ENCODE assay signal across 8 cellular contexts in the genomic region with DNA sequence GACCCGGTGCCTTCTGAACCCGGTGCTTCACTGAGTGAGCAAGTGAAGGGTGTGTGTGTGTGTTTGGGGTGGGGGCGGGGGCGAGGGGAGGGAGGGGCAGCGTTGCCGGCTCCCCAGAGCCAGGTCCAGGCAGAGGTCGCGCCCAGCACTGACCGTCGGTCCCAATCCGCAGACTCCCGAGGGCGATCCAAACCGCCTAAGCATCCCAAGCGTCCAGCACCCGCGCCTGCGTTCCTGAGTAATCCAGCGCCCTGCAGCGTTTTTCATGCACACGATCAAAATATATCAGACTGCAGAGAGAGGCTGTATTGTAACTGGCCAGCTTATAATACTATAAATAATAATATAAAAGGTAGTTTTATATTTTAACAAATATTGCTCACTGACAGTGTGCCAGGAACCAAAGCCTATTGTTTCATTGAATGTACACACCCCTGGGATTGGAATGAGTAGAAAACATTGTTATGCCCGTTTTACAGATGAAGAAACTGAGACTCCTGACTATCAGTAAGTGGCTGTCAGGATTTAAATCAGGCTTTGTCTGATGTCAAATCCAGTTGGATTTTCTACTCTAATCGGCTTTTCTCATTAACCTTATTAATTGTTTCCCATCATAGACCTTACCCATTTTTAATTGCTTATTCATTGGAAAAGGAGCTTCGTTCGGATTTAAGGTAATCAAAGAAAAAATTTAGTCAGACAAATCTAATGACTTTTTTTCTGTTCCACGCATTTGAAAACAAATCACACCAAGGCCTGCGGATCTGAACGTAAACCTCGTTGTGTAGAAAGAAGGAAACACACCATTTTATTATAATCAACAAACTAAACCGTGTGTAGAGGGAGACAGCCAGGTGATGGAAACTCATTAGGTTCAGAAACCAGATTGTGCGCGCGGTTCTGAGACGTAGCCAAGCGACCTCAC. TPM values are rescaled to one million over a fixed set of nuclear protein-coding genes. Genes with fewer than 3 reads are reported as not detected.
DNase-seq lines count a peak whose midpoint lies in the region; ATAC-seq and TF ChIP-seq lines count a peak whose summit lies in the region.

No MANE protein-coding gene starts in this region.

- no peak for TF ChIP-seq POLR2A in vagina (IDR thresholded peaks at IDR 0.05)

- peak overlapping the region; percentile 74 for H3K4me3 Mint-ChIP-seq in stimulated activated naive CD8-positive, alpha-beta T cell treated with anti-CD3 and anti-CD28 coated beads, Interleukin-15, Interleukin-2, amounts not matched to agents 100 ng/mL and 50 ng/mL, for 24 hours

- 0 out of 2 replicates have a peak, but pooled peaks cover 2% of the 10 kb centered on the region for H3K27me3 ChIP-seq in Panc1 (ENCODE audit: control insufficient read depth, insufficient read depth, low read length)
- peaks cover 31% of the 10 kb centered on the region for H3K27me3 ChIP-seq in vagina

- ATAC-seq in stimulated activated naive CD8-positive, alpha-beta T cell treated with anti-CD3 and anti-CD28 coated beads, Interleukin-15, Interleukin-2, amounts not matched to agents 100 U/mL and 50 U/mL, for 24 hours: no peak
- ATAC-seq in Panc1: no peak

- H3K9me3 ChIP-seq in Panc1 (ENCODE audit: control insufficient read depth, insufficient read depth, low read depth, low read length) (no peaks in the 10 kb centered on the region), vagina (no peaks in the 10 kb centered on the region)

- H3K9me3 Mint-ChIP-seq in stimulated activated naive CD8-positive, alpha-beta T cell treated with anti-CD3 and anti-CD28 coated beads, Interleukin-15, Interleukin-2, amounts not matched to agents 100 ng/mL and 50 ng/mL, for 24 hours: no peaks in the 10 kb centered on the region

- in situ Hi-C loops in Panc1 (cut with HindIII; ENCODE audit: low pct_unique_long_range_greater_than_20kb, low sequenced_read_pairs): no loop called here

- CTCF ChIA-PET in Panc1 (lab: Charles Lee): interaction anchor here (1.2 kb wide), 1 partner anchor 695 kb away, joined by 4 read pairs; no protein-coding TSS in a partner anchor

- POLR2A ChIA-PET in Panc1 (lab: Charles Lee): no interaction called here

- peaks cover 77% of the 10 kb centered on the region for H3K27me3 Mint-ChIP-seq in stimulated activated naive CD8-positive, alpha-beta T cell treated with anti-CD3 and anti-CD28 coated beads, Interleukin-15, Interleukin-2, amounts not matched to agents 100 ng/mL and 50 ng/mL, for 24 hours

- H3K27ac ChIP-seq in Panc1 (ENCODE audit: low read length) (no peak overlapping the region), vagina (no peak overlapping the region)

- H3K36me3 Mint-ChIP-seq in stimulated activated naive CD8-positive, alpha-beta T cell treated with anti-CD3 and anti-CD28 coated beads, Interleukin-15, Interleukin-2, amounts not matched to agents 100 ng/mL and 50 ng/mL, for 24 hours (ENCODE audit: low read depth): no peaks in the 10 kb centered on the region

- no peak for TF ChIP-seq CTCF in Panc1 (IDR thresholded peaks at IDR 0.05)
- TF ChIP-seq CTCF in vagina (IDR thresholded peaks at IDR 0.05): no peak

- H3K36me3 ChIP-seq in Panc1 (ENCODE audit: control insufficient read depth, insufficient read depth, low read length) (no peaks in the 10 kb centered on the region), vagina (no peaks in the 10 kb centered on the region)

- H3K4me1 ChIP-seq in Panc1 (ENCODE audit: control insufficient read depth, insufficient read depth, low read length) (no peaks in the 10 kb centered on the region), vagina (peaks cover 34% of the 10 kb centered on the region)

- DNase-seq in stimulated activated naive CD8-positive, alpha-beta T cell treated with anti-CD3 and anti-CD28 coated beads, Interleukin-15, Interleukin-2, amounts not matched to agents 100 U/mL and 50 U/mL, for 24 hours: no peak
- no peak for DNase-seq in Panc1 (ENCODE audit: low read depth, low spot score)
- DNase-seq in vagina (ENCODE audit: extremely low spot score in 2 of 2): no peak
- DNase-seq in UCSD-AML1 (lab: John Stamatoyannopoulos, UW; ENCODE audit: unreplicated experiment): no peak
- DNase-seq in GDM1 (lab: John Stamatoyannopoulos, UW): no peak
- DNase-seq in head of caudate nucleus: no peak

- H3K4me1 Mint-ChIP-seq in stimulated activated naive CD8-positive, alpha-beta T cell treated with anti-CD3 and anti-CD28 coated beads, Interleukin-15, Interleukin-2, amounts not matched to agents 100 ng/mL and 50 ng/mL, for 24 hours (ENCODE audit: low read depth): peaks cover 36% of the 10 kb centered on the region

- H3K4me3 ChIP-seq in Panc1 (ENCODE audit: low read depth in 2 of 2, low read length in 2 of 2) (peak overlapping the region; percentile 46 to 54), iPS-11a (ENCODE audit: low read depth, low read length) (peak overlapping the region; percentile 56), vagina (peak overlapping the region; percentile 29 to 38)

- H3K27ac Mint-ChIP-seq in stimulated activated naive CD8-positive, alpha-beta T cell treated with anti-CD3 and anti-CD28 coated beads, Interleukin-15, Interleukin-2, amounts not matched to agents 100 ng/mL and 50 ng/mL, for 24 hours: no peak overlapping the region

- BruUV-seq in Panc1 (replicated peaks; lab: Mats Ljungman, UMichigan): no TSS peak

- intact Hi-C loops in Panc1 (cut with micrococcal nuclease; ENCODE audit: unreplicated experiment) (loop anchor here (2.0 to 10.0 kb wide), 3 partner anchors 164 to 820 kb away; no protein-coding TSS in a partner anchor), vagina (cut with DNase I) (loop anchor here (5.0 kb wide), 1 partner anchor 696 kb away; no protein-coding TSS in a partner anchor), head of caudate nucleus (cut with DNase I) (loop anchor here (5.0 kb wide), 1 partner anchor 696 kb away; no protein-coding TSS in a partner anchor)

RNA-seq across cellular contexts. Expression of a gene that starts 4.0 kb away (rescaled TPM):
- total RNA-seq in Panc1 (2021; ENCODE audit: unreplicated experiment): 1.2 TPM
- polyA plus RNA-seq in Panc1 (2012; ENCODE audit: insufficient read length): 0.70 TPM
- 2.9 TPM for total RNA-seq in vagina
